ENCODE assay signal across 8 cellular contexts in the genomic region with DNA sequence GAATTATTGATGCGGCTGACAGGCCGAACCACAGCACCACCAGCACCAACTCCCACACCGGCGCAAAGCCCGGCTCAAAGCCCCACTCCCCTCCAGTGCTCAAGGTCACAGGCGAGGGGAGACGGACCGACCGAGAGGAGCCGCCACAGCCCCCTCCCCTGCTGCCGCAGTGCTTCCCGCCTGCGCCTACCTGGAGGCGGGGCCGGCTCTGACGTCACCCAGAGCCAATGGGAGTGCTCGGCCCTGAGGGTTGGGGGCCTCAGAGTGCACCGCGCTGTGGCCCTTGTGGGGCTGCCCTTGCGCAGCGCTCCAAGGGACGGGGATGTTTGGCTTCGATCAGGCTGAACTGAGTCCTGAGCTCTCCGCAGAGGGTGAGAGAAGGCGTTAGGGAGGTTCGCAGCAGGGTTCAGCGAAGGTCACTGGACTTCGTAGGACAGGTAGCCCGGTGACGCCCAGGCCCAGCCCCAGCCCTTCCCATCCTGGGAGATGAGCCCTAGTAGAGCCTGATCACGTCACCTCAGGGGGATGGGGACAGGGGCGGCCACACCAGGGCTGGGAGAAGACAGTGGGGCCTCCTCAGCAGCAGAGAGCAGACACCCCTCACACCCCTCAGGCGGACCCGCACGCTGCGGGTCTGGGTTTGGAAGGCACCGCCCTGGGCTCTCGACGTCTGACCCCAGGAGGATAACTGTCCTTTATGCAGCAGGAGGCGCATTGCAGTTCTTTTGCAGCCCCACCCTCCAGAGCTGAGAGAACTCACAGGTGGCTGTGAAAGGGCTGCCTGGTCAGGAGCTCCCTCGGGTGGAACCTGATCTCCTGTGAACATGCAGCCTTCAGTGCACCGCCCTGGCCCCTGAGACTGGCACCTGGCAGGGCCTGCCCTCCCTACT.
DNase-seq lines count a peak whose midpoint lies in the region; ATAC-seq and TF ChIP-seq lines count a peak whose summit lies in the region.

No MANE protein-coding gene starts in this region.

- DNase-seq in WERI-Rb-1: peak; percentile 80
- no peak for DNase-seq in coronary artery (ENCODE audit: low spot score)
- peak; percentile 54 for DNase-seq in medulla oblongata (ENCODE audit: extremely low spot score)
- DNase-seq in stimulated activated naive CD4-positive, alpha-beta T cell (lab: John Stamatoyannopoulos, UW): peak; percentile 32 to 72 (median 54)
- DNase-seq in amniotic stem cell (lab: John Stamatoyannopoulos, UW): no peak

- H3K27me3 ChIP-seq in HUES6 (ENCODE audit: control insufficient read depth, insufficient read depth, low read length): no peaks in the 10 kb centered on the region
- no peaks in the 10 kb centered on the region for H3K27me3 ChIP-seq in WERI-Rb-1 (ENCODE audit: insufficient read depth, low read depth, severe bottlenecking)

- H3K27ac ChIP-seq in HUES6 (ENCODE audit: low read depth, low read length): no peak overlapping the region
- peak overlapping the region; percentile 69 for H3K27ac ChIP-seq in WERI-Rb-1
- H3K27ac ChIP-seq in coronary artery: no peak overlapping the region

- peaks cover 12% of the 10 kb centered on the region; the same call in 1 of the 2 replicates for H3K4me1 ChIP-seq in HUES6 (ENCODE audit: control insufficient read depth, insufficient read depth, low read length)

- H3K36me3 ChIP-seq in HUES6 (ENCODE audit: control insufficient read depth, insufficient read depth, low read length) (peaks cover 5% of the 10 kb centered on the region; the same call in 1 of the 2 replicates), WERI-Rb-1 (no peaks in the 10 kb centered on the region)

- H3K9me3 ChIP-seq in HUES6 (ENCODE audit: control insufficient read depth, insufficient read depth, low read depth, low read length) (no peaks in the 10 kb centered on the region), WERI-Rb-1 (ENCODE audit: severe bottlenecking) (no peaks in the 10 kb centered on the region)

- H3K4me3 ChIP-seq in HUES6 (ENCODE audit: low read depth, low read length) (peak overlapping the region; percentile 82), WERI-Rb-1 (ENCODE audit: low read depth, low read length) (peak overlapping the region; percentile 52), coronary artery (peak overlapping the region; percentile 61)

- TF ChIP-seq CTCF in WERI-Rb-1 (IDR thresholded peaks at IDR 0.05; ENCODE audit: low read depth, low read length): peak; percentile 24; the same call in 1 of the 2 replicates
- no peak for TF ChIP-seq CTCF in coronary artery (IDR thresholded peaks at IDR 0.05)

- ATAC-seq in HG03095 (IDR thresholded peaks at IDR 0.05; ENCODE audit: unreplicated experiment) (no peak), HG02870 (IDR thresholded peaks at IDR 0.05; ENCODE audit: unreplicated experiment) (no peak)

- H3K9ac ChIP-seq in HUES6 (ENCODE audit: low read length): peak overlapping the region; percentile 76

Comparison
In these comparisons a context has a peak if more than half of its experiments do, and no peak if none do; other contexts are left out.
1. DNase-seq: peak in WERI-Rb-1 (single experiment), medulla oblongata (single experiment) and stimulated activated naive CD4-positive, alpha-beta T cell (6 of 6); none in coronary artery (single experiment) and amniotic stem cell (single experiment).
2. Peak in every context shown above with its lines, with median percentiles within 50 percentile points of each other: H3K4me3 ChIP-seq.